In the genomic region with DNA sequence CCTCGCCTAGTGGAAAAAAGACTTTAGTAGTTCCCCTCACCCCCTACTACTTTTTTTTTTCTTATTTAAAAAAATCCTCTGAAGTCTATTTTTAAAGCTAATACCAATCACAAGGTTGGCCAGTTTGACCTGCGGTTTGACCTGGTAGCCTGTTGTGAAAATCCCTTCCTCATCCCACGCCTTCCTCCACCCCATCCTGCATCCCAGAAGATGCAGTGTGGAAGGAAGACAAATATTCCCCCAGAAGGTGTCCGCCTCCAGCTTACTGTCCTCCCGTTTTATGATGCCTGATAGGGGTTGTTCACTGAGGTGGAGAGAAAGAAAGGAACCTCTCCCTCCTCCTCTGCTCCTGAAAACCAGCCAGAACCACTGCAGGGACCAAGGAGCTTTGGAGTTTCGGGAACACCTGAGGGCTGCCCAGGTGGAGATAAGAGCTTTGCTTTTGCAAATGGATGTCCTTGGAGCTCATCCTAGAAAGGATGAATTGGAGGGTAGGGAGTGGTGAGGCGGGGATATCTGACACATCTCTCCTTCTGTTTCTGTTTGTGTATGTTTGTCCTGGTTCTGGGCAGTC, we compare ENCODE assay signal across 8 cellular contexts. TPM values are rescaled to one million over a fixed set of nuclear protein-coding genes. Genes with fewer than 3 reads are reported as not detected.
DNase-seq lines count a peak whose midpoint lies in the region; ATAC-seq and TF ChIP-seq lines count a peak whose summit lies in the region.

No MANE protein-coding gene starts in this region.

- peaks cover 6% of the 10 kb centered on the region for H3F3A ChIP-seq in PC-3 (ENCODE audit: low read length, unreplicated experiment)

- no peak for ATAC-seq in PC-3
- no peak for ATAC-seq in HG03039 (IDR thresholded peaks at IDR 0.05; ENCODE audit: unreplicated experiment)
- ATAC-seq in HG02885 (IDR thresholded peaks at IDR 0.05; ENCODE audit: poor library complexity, unreplicated experiment) = no peak

- peaks cover 29% of the 10 kb centered on the region for H3K27me3 ChIP-seq in PC-3 (ENCODE audit: low read length)
- peaks cover 73% of the 10 kb centered on the region for H3K27me3 ChIP-seq in hepatocyte

- H3K4me3 ChIP-seq in PC-3 (ENCODE audit: low read length) = peak overlapping the region; percentile 66; the same call in 1 of the 2 replicates
- H3K4me3 ChIP-seq in hepatocyte = no peak overlapping the region
- H3K4me3 ChIP-seq in retinal pigment epithelial cell (ENCODE audit: low read length) = peak overlapping the region; percentile 79

- no peak for DNase-seq in PC-3
- DNase-seq in hepatocyte (ENCODE audit: low spot score) = no peak
- peak; percentile 23 for DNase-seq in retinal pigment epithelial cell (ENCODE audit: low read depth)
- DNase-seq in NCI-H774 (lab: John Stamatoyannopoulos, UW) = no peak
- no peak for DNase-seq in AG20443 (ENCODE audit: low spot score)

- TF ChIP-seq CTCF in PC-3 (conservative IDR thresholded peaks at IDR 0.05; ENCODE audit: low read depth, low read length) = no peak
- no peak for TF ChIP-seq CTCF in hepatocyte (IDR thresholded peaks at IDR 0.05; ENCODE audit: poor library complexity)
- no peak for TF ChIP-seq CTCF in retinal pigment epithelial cell (conservative IDR thresholded peaks at IDR 0.05; ENCODE audit: low read depth, low read length)

- H3K4me1 ChIP-seq in ES-I3 (ENCODE audit: insufficient read depth, low read length) (no peaks in the 10 kb centered on the region), PC-3 (ENCODE audit: insufficient read depth, low read length) (peaks cover 37% of the 10 kb centered on the region), hepatocyte (ENCODE audit: insufficient read depth) (peaks cover 9% of the 10 kb centered on the region)

- H3K4me2 ChIP-seq in PC-3 (ENCODE audit: low read length) (peak overlapping the region; percentile 83), hepatocyte (peak overlapping the region; percentile 95)

- H3K9me3 ChIP-seq in ES-I3 (ENCODE audit: control insufficient read depth, insufficient read depth, low read length) (no peaks in the 10 kb centered on the region), PC-3 (ENCODE audit: low read length) (no peaks in the 10 kb centered on the region), hepatocyte (ENCODE audit: low read depth) (no peaks in the 10 kb centered on the region)

- intact Hi-C loops in PC-3 (cut with micrococcal nuclease) = no loop called here

- no TSS peak for BruUV-seq in PC-3 (replicated peaks; lab: Mats Ljungman, UMichigan)

- H3K9ac ChIP-seq in ES-I3 (ENCODE audit: low read depth, low read length) (peak overlapping the region; percentile 70; the same call in 1 of the 2 replicates), PC-3 (ENCODE audit: low read length) (no peak overlapping the region)

- H4K20me1 ChIP-seq in PC-3 (ENCODE audit: low read length) (no peaks in the 10 kb centered on the region), hepatocyte (ENCODE audit: insufficient read depth, poor library complexity, severe bottlenecking) (no peaks in the 10 kb centered on the region)

- CTCF ChIA-PET in PC-3 (lab: Charles Lee) = no interaction called here

- POLR2A ChIA-PET in PC-3 (lab: Charles Lee; ENCODE audit: unreplicated experiment) = interaction anchor here (0.6 kb wide), 1 partner anchor 1355 kb away, joined by 4 read pairs; no protein-coding TSS in a partner anchor

- WGBS in hepatocyte (ENCODE audit: low lambda C conversion rate, missing lambda C conversion rate) = 23% methylated on average over 7 of the region's 7 CpGs

- H3K79me2 ChIP-seq in PC-3 (ENCODE audit: low read length) (no peaks in the 10 kb centered on the region), hepatocyte (no peaks in the 10 kb centered on the region)

- H2AFZ ChIP-seq in PC-3 (ENCODE audit: low read length) (peak overlapping the region; percentile 63; the same call in 1 of the 2 replicates), hepatocyte (no peak overlapping the region)

- H3K36me3 ChIP-seq in ES-I3 (ENCODE audit: insufficient read depth, low read length) (no peaks in the 10 kb centered on the region), PC-3 (ENCODE audit: low read depth, low read length) (no peaks in the 10 kb centered on the region), hepatocyte (replicated peaks; ENCODE audit: insufficient read depth, low read depth) (no peaks in the 10 kb centered on the region)

- H3K27ac ChIP-seq in PC-3 (ENCODE audit: low read length) = no peak overlapping the region
- no peak overlapping the region for H3K27ac ChIP-seq in hepatocyte

- no peaks in the 10 kb centered on the region for H3K9me2 ChIP-seq in PC-3 (replicated peaks; ENCODE audit: low read length)
- H3K9me2 ChIP-seq in hepatocyte (replicated peaks; ENCODE audit: insufficient read depth) = no peaks in the 10 kb centered on the region

RNA-seq across cellular contexts. Expression of gene ATP6V1C2, which starts 0.9 kb away (rescaled TPM):
- total RNA-seq in PC-3 (2014; rRNA removed) (0.40 TPM in 1 of 2 replicates, not detected in the other), hepatocyte (0.32 and 0.57 TPM in 2 replicates)
- polyA plus RNA-seq in hepatocyte = 1.3 and 2.0 TPM in 2 replicates

RNA-seq across cellular contexts. Expression of gene NOL10, which starts 32.6 kb away (rescaled TPM):
- total RNA-seq in PC-3 (2014; rRNA removed) (32.9 and 51.1 TPM in 2 replicates), hepatocyte (25.2 and 28.4 TPM in 2 replicates)
- 15.7 and 20.3 TPM in 2 replicates for polyA plus RNA-seq in hepatocyte
